In the genomic region with DNA sequence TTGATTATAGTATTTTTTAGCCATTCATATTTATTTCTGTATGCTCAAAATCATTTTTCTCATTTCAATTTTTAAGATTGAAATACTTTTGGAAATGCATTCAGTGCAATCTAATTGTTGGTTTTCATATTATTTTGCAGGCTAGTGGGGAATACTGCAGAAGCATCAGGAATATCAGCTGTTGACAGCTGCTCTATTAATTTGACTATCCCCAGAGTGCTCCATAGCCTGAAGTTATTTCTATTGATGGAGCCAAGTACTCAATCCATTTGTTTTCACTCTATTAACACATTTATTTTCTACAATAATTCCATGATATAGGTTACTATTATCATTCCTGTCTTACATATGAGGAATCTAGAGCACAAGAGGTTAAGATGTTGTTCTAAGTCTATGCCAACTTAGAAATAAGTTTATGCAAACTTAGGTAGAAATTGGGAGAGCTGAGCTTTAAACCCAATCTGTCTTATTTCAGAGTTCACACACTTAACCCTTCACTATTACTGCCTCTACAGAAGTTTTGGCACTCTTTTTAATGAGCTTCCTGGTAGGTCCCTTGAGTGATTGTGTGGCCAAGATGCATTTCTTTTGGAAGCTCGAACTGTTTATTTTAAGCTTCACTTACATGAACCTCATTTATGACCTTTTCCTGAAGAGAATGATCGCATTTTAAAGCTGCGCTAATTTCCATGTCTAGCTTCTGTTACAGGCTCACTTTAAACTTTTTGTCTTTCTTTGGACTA, we compare ENCODE assay signal across 20 cellular contexts.
"Had no signal": no experiment of that assay in that cellular context is flagged by ENCODE, and none has a peak within 500 bp of the region (broad histone marks: within the 10 kb centered on the region; RNA-seq: fewer than 3 reads in every experiment).

No MANE protein-coding gene starts in this region.

- H3K27me3 ChIP-seq: esophagus squamous epithelium, foreskin keratinocyte, pancreas, right lobe of liver, testis, upper lobe of left lung had no signal

- H3K27ac Mint-ChIP-seq: activated CD4-positive, alpha-beta T cell treated with anti-CD3 and anti-CD28 coated beads, Interleukin-2, amount 10 ng/mL, durations not matched to agents 7 days and 5 days; activated CD8-positive, alpha-beta T cell treated with anti-CD3 and anti-CD28 coated beads, Interleukin-2, amount 10 ng/mL, durations not matched to agents 7 days and 5 days; activated T-cell treated with anti-CD3 and anti-CD28 coated beads, Interleukin-2, amount 50 U/mL, for 24 hours; stimulated activated effector memory CD8-positive, alpha-beta T cell treated with anti-CD3 and anti-CD28 coated beads, Interleukin-12 subunit alpha, Interleukin-12 subunit beta, amount 100 ng/mL, for 72 hours had no signal

- H3K27me3 Mint-ChIP-seq: activated CD4-positive, alpha-beta T cell treated with anti-CD3 and anti-CD28 coated beads, Interleukin-2, amount 10 ng/mL, durations not matched to agents 7 days and 5 days; activated T-cell treated with anti-CD3 and anti-CD28 coated beads, Interleukin-2, amount 50 U/mL, for 24 hours had no signal

- H3K36me3 ChIP-seq: esophagus squamous epithelium, pancreas, right lobe of liver, upper lobe of left lung had no signal

- DNase-seq: activated CD4-positive, alpha-beta T cell treated with anti-CD3 and anti-CD28 coated beads, Interleukin-2, amount 10 ng/mL, durations not matched to agents 7 days and 5 days; activated CD8-positive, alpha-beta T cell treated with anti-CD3 and anti-CD28 coated beads, Interleukin-2, amount 10 ng/mL, durations not matched to agents 7 days and 5 days; activated effector memory CD4-positive, alpha-beta T cell treated with Interleukin-2 at 50 U/mL for 16 hours; activated naive CD4-positive, alpha-beta T cell treated with anti-CD3 and anti-CD28 coated beads, Interleukin-2, amount 50 U/mL, for 16 hours; activated T-cell treated with anti-CD3 and anti-CD28 coated beads, Interleukin-2, amount 50 U/mL, for 24 hours; aorta; cortex of kidney; esophagus squamous epithelium; foreskin keratinocyte; hypothalamus; islet precursor cell; left colon; pancreas; right lobe of liver; small intestine; stimulated activated CD4-positive, alpha-beta T cell treated with anti-CD3 and anti-CD28 coated beads, Interleukin-4, amount 100 ng/mL, for 24 hours; T1000; testis; upper lobe of left lung had no signal

- H3K9me3 Mint-ChIP-seq: activated CD4-positive, alpha-beta T cell treated with anti-CD3 and anti-CD28 coated beads, Interleukin-2, amount 10 ng/mL, durations not matched to agents 7 days and 5 days had no signal

- H3K4me1 ChIP-seq: esophagus squamous epithelium, foreskin keratinocyte, pancreas, testis, upper lobe of left lung had no signal

- H3K4me3 Mint-ChIP-seq: activated CD4-positive, alpha-beta T cell treated with anti-CD3 and anti-CD28 coated beads, Interleukin-2, amount 10 ng/mL, durations not matched to agents 7 days and 5 days; activated CD8-positive, alpha-beta T cell treated with anti-CD3 and anti-CD28 coated beads, Interleukin-2, amount 10 ng/mL, durations not matched to agents 7 days and 5 days; activated T-cell treated with anti-CD3 and anti-CD28 coated beads, Interleukin-2, amount 50 U/mL, for 24 hours; stimulated activated effector memory CD8-positive, alpha-beta T cell treated with anti-CD3 and anti-CD28 coated beads, Interleukin-12 subunit alpha, Interleukin-12 subunit beta, amount 100 ng/mL, for 72 hours had no signal

- H3K36me3 Mint-ChIP-seq: stimulated activated effector memory CD8-positive, alpha-beta T cell treated with anti-CD3 and anti-CD28 coated beads, Interleukin-12 subunit alpha, Interleukin-12 subunit beta, amount 100 ng/mL, for 72 hours had no signal

- H3K4me1 Mint-ChIP-seq: activated CD4-positive, alpha-beta T cell treated with anti-CD3 and anti-CD28 coated beads, Interleukin-2, amount 10 ng/mL, durations not matched to agents 7 days and 5 days; stimulated activated effector memory CD8-positive, alpha-beta T cell treated with anti-CD3 and anti-CD28 coated beads, Interleukin-12 subunit alpha, Interleukin-12 subunit beta, amount 100 ng/mL, for 72 hours had no signal

- H3K27ac ChIP-seq: esophagus squamous epithelium, foreskin keratinocyte, pancreas, right lobe of liver, testis, upper lobe of left lung had no signal

- H3K9me3 ChIP-seq: esophagus squamous epithelium, pancreas, right lobe of liver, testis, upper lobe of left lung had no signal

- H3K4me3 ChIP-seq: esophagus squamous epithelium, pancreas, right lobe of liver, testis, upper lobe of left lung had no signal
